ENCODE assay signal across 8 cellular contexts in genomic region chr5:55051357-55051756, GRCh38. TPM values are rescaled to one million over a fixed set of nuclear protein-coding genes. Genes with fewer than 3 reads are reported as not detected.
"Had no signal": no experiment of that assay in that cellular context is flagged by ENCODE, and none has a peak within 500 bp of the region (broad histone marks: within the 10 kb centered on the region; RNA-seq: fewer than 3 reads in every experiment).

No MANE protein-coding gene starts in this region.

- ATAC-seq: GM23338 had no signal

- H3K4me2 ChIP-seq: GM23338 had no signal

- H3K4me1 Mint-ChIP-seq: GM23338, H9 had no signal

- FAIRE-seq: H1, H54, HTR-8/SVneo had no signal

- H3K4me3 Mint-ChIP-seq: GM23338, H9 had no signal

- H2AFZ ChIP-seq: GM23338 had no signal

- H3K4me3 ChIP-seq: GM23338 had no signal

- H3K27ac Mint-ChIP-seq: GM23338, H9 had no signal

- DNase-seq: H9, HCEC 1CT, IMR-90 had no signal

RNA-seq across cellular contexts. Expression of gene GZMK, which starts 27.3 kb away (rescaled TPM):
- total RNA-seq: GM23338, H1, H9, HT-29, IMR-90 had no signal
- polyA plus RNA-seq: GM23338, H1, IMR-90 had no signal

RNA-seq across cellular contexts. Expression of gene GZMA, which starts 51.1 kb away (rescaled TPM):
- total RNA-seq: GM23338, H1, H9, HT-29, IMR-90 had no signal
- polyA plus RNA-seq: GM23338, H1, IMR-90 had no signal
